Comparison of ENCODE assay signal across 1 cellular context in the genomic region with DNA sequence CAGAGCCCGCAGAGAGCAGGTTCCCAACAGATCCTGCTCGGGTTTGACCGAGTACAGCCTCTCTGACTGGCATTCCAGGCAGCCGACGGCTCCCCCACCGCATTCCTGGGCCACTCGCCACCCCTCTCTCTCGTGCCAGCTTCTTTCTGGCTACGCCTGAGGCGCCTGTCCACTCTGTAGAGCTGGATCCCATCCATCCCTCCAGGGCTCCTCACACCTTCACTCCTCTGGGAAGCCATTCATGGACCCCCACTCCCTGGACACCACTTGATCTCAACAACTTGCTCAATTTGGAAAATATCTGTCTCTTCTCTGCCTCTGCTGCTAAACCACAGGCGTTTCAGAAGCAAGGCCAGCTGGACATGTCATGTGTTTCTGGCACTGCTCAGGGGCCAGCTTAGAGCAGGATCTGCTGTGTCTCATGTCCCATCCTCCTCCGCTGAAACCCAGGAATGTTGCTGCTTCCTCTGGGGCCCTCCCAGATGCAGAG.
TF ChIP-seq lines count a peak whose summit lies in the region.

No MANE protein-coding gene starts in this region.

TF ChIP-seq in WTC11, 78 proteins besides CTCF, POLR2A, EP300 and RAD21 (continued from another document):
- TF ChIP-seq, protein P1, sequence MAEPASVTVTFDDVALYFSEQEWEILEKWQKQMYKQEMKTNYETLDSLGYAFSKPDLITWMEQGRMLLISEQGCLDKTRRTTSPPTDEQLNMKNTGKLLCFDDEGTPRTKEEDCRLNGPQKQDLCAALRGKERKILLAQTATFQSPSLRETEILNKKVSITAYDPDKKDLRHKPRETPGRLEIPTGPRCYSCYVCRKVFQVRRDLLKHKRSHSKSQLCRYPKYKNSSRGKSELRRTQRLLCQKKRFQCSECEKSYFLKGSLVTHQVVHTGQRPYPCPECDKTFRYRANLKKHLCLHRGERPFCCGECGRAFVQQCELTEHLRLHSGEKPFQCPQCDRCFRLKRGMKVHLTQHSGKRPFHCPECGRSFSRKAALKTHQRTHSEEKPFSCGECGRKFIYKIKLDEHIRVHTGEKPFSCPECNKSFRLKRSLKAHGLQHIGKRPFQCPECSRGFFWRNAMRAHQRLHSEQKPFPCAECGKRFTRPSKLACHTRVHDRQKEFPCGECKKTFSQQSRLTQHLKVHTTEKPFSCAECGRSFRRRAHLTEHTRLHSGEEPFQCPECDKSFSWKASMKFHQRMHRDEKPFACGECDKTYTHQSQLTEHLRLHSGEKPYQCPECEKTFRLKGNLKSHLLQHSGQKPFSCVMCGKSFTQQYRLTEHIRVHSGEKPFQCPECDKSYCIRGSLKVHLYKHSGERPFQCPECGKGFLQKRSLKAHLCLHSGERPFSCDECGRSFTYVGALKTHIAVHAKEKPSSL (CRISPR knock-in tag; conservative IDR thresholded peaks at IDR 0.05) = no peak
- no peak for TF ChIP-seq GTF2I (CRISPR knock-in tag; conservative IDR thresholded peaks at IDR 0.05)
- no peak for TF ChIP-seq ZNF396 (CRISPR knock-in tag; IDR thresholded peaks at IDR 0.05; ENCODE audit: borderline replicate concordance)
- TF ChIP-seq, protein P2, sequence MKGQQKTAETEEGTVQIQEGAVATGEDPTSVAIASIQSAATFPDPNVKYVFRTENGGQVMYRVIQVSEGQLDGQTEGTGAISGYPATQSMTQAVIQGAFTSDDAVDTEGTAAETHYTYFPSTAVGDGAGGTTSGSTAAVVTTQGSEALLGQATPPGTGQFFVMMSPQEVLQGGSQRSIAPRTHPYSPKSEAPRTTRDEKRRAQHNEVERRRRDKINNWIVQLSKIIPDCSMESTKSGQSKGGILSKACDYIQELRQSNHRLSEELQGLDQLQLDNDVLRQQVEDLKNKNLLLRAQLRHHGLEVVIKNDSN (CRISPR knock-in tag; IDR thresholded peaks at IDR 0.05) = no peak
- TF ChIP-seq TCF7 (CRISPR knock-in tag; IDR thresholded peaks at IDR 0.05; ENCODE audit: low read depth) = no peak
